In the genomic region with DNA sequence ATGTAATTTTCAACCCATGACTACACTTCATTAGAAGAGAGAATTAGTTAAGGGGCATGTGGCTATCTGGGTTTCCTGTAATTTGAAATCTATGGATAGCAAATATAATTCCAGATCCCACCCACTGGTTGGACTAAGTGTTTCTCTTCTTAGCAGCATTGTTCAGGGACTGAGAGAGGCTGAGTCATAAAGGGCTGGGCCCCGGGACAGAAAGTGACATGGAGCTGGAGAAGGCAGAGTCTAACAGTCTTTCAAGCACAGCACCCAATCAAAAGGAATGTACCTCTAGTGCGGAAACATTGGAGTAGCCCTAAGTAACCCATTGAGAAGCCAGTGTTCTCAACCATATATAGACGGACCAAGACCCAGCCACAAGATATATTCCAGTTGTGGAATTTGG, we compare ENCODE assay signal across 24 cellular contexts.
DNase-seq lines count a peak whose midpoint lies in the region; FAIRE-seq and TF ChIP-seq lines count a peak whose summit lies in the region.
"Had no signal": no experiment of that assay in that cellular context is flagged by ENCODE, and none has a peak within 500 bp of the region (broad histone marks: within the 10 kb centered on the region; RNA-seq: fewer than 3 reads in every experiment).

No MANE protein-coding gene starts in this region.

- H3K27me3 ChIP-seq in A673 (replicated peaks; ENCODE audit: insufficient read depth, low read depth, low read length, poor library complexity) (peaks cover 62% of the 10 kb centered on the region), adrenal gland (no peaks in the 10 kb centered on the region), spleen (replicated peaks in 1 of 7) (no peaks in the 10 kb centered on the region)
- H3K27me3 ChIP-seq: BE2C; BLaER1 treated with 17β-estradiol and CSF1 and Interleukin-3, amounts not matched to agents 10 nM and 100 nM had no signal

- POLR2A ChIA-PET in A673 (lab: Charles Lee; ENCODE audit: low non-redundant PET) = no interaction called here

- H3K27ac ChIP-seq in A673 (ENCODE audit: low read depth, low read length, poor library complexity, severe bottlenecking) (no peak overlapping the region), adrenal gland (no peak overlapping the region), spleen (no peak overlapping the region)
- H3K27ac ChIP-seq: 22Rv1; BLaER1 treated with 17β-estradiol and CSF1 and Interleukin-3, amounts not matched to agents 10 nM and 100 nM had no signal

- H3K4me1 ChIP-seq in A673 (ENCODE audit: insufficient read depth, low read length, poor library complexity, severe bottlenecking) (no peaks in the 10 kb centered on the region), adrenal gland (replicated peaks in 1 of 2) (no peaks in the 10 kb centered on the region), spleen (no peaks in the 10 kb centered on the region)

- TF ChIP-seq POLR2A in adrenal gland (IDR thresholded peaks at IDR 0.05) = no peak
- TF ChIP-seq POLR2A in spleen (IDR thresholded peaks at IDR 0.05) = no peak

- no peaks in the 10 kb centered on the region for H3K36me3 ChIP-seq in A673 (ENCODE audit: insufficient read depth, low read length, poor library complexity, severe bottlenecking)
- H3K36me3 ChIP-seq in adrenal gland (replicated peaks in 1 of 2) = no peaks in the 10 kb centered on the region
- no peaks in the 10 kb centered on the region for H3K36me3 ChIP-seq in spleen
- H3K36me3 ChIP-seq: BE2C; BLaER1 treated with 17β-estradiol and CSF1 and Interleukin-3, amounts not matched to agents 10 nM and 100 nM had no signal

- intact Hi-C loops in A673 (cut with micrococcal nuclease; ENCODE audit: unreplicated experiment) = no loop called here
- intact Hi-C loops in adrenal gland (cut with DNase I) = no loop called here
- intact Hi-C loops in spleen (cut with DNase I; ENCODE audit: low total_unique reads) = no loop called here

- CTCF ChIA-PET in A673 (lab: Charles Lee) = no interaction called here

- DNase-seq in A673 (ENCODE audit: low spot score) = peak; percentile 5
- DNase-seq in M059J (ENCODE audit: low read depth) = peak; percentile 34
- peak in 4 of 7 donors; percentile 11 to 39 (median 22) for DNase-seq in adrenal gland
- peak; percentile 12 for DNase-seq in urothelium cell line (ENCODE audit: low spot score)
- DNase-seq in OCI-M2 (lab: John Stamatoyannopoulos, UW; ENCODE audit: unreplicated experiment) = no peak
- DNase-seq in spleen = no peak
- no peak for DNase-seq in activated naive CD4-positive, alpha-beta T cell treated with Interleukin-2 at 50 U/mL for 16 hours
- DNase-seq: ACHN; AML-193; BE2C; CD4-positive, alpha-beta T cell; CD8-positive, alpha-beta memory T cell; DMS 273 treated with DMSO at 0.1 percent for 48 hours; DMS79; EL; GDM1; H9 had no signal

- H3K9me3 ChIP-seq in A673 (ENCODE audit: low read depth, low read length, poor library complexity, severe bottlenecking) (no peaks in the 10 kb centered on the region), adrenal gland (replicated peaks in 1 of 3) (no peaks in the 10 kb centered on the region), spleen (no peaks in the 10 kb centered on the region)
- H3K9me3 ChIP-seq: BE2C; BLaER1 treated with 17β-estradiol and CSF1 and Interleukin-3, amounts not matched to agents 10 nM and 100 nM had no signal

- no peak overlapping the region for H3K4me3 ChIP-seq in A673 (ENCODE audit: low read depth, low read length, poor library complexity, severe bottlenecking)
- no peak overlapping the region for H3K4me3 ChIP-seq in adrenal gland
- H3K4me3 ChIP-seq in spleen = no peak overlapping the region
- H3K4me3 ChIP-seq: BLaER1 treated with 17β-estradiol and CSF1 and Interleukin-3, amounts not matched to agents 10 nM and 100 nM; GM12878; GM23338 had no signal

- TF ChIP-seq CTCF in A673 (conservative IDR thresholded peaks at IDR 0.05; ENCODE audit: low read depth, low read length) = no peak
- no peak for TF ChIP-seq CTCF in adrenal gland (IDR thresholded peaks at IDR 0.05)
- TF ChIP-seq CTCF in spleen (IDR thresholded peaks at IDR 0.05 in 8 of 11, conservative IDR thresholded peaks at IDR 0.05 in 3 of 11) = no peak

- WGBS in adrenal gland, 4 donors = 64 to 73% (median 69%) methylated on average over 3 of the region's 3 CpGs
- 65 to 97% (median 87%) methylated on average over 3 of the region's 3 CpGs for WGBS in spleen, 5 donors

- no peak for FAIRE-seq in urothelium cell line (lab: Jason Lieb, UNC)
- FAIRE-seq: A204.1, D721Med, GM12878, GM19239 had no signal

- no TSS peak for BruUV-seq in A673 (replicated peaks; lab: Mats Ljungman, UMichigan)

Comparison
In these comparisons a context has a peak if more than half of its experiments do, and no peak if none do; other contexts are left out.
1. DNase-seq: peak in A673 (single experiment), M059J (single experiment), adrenal gland (4 of 7) and urothelium cell line (single experiment); none in OCI-M2 (single experiment), spleen (single experiment) and activated naive CD4-positive, alpha-beta T cell treated with Interleukin-2 at 50 U/mL for 16 hours (single experiment).